Comparison of ENCODE assay signal across 1 cellular context in genomic region chr2:217929757-217930707, GRCh38.
TF ChIP-seq lines count a peak whose summit lies in the region.

No MANE protein-coding gene starts in this region.

TF ChIP-seq in HepG2, 621 proteins besides CTCF, POLR2A, EP300 and RAD21 (continues in another document):
- TF ChIP-seq NRL (CRISPR knock-in tag; IDR thresholded peaks at IDR 0.05; ENCODE audit: borderline replicate concordance) (no peak; the same call in 1 of the 2 replicates), ZNF121 (CRISPR knock-in tag; IDR thresholded peaks at IDR 0.05) (no peak), ZMYM3 (CRISPR knock-in tag; IDR thresholded peaks at IDR 0.05) (peak; percentile 87), PAF1 (CRISPR knock-in tag; IDR thresholded peaks at IDR 0.05) (no peak), MBD4 (IDR thresholded peaks at IDR 0.05; ENCODE audit: borderline replicate concordance, low read length) (no peak), ZNF891 (CRISPR knock-in tag; IDR thresholded peaks at IDR 0.05) (no peak), HNRNPL (IDR thresholded peaks at IDR 0.05; ENCODE audit: low read depth, low read length) (0 out of 2 replicates have a peak, but pooled peaks have one; percentile 57), USF2 (IDR thresholded peaks at IDR 0.05; ENCODE audit: low read depth, low read length) (no peak), USF2 (CRISPR knock-in tag; IDR thresholded peaks at IDR 0.05; ENCODE audit: borderline replicate concordance) (peak; percentile 41; the same call in 1 of the 2 replicates), ZNF879 (CRISPR knock-in tag; IDR thresholded peaks at IDR 0.05) (no peak), SNAPC2 (CRISPR knock-in tag; IDR thresholded peaks at IDR 0.05) (no peak), ZNF709 (CRISPR knock-in tag; IDR thresholded peaks at IDR 0.05) (no peak), SIN3A (IDR thresholded peaks at IDR 0.05; ENCODE audit: borderline replicate concordance, low read depth, low read length) (no peak), SIX1 (CRISPR knock-in tag; IDR thresholded peaks at IDR 0.05; ENCODE audit: borderline replicate concordance) (no peak), ZNF773 (CRISPR knock-in tag; IDR thresholded peaks at IDR 0.05; ENCODE audit: borderline replicate concordance) (no peak), ZNF629 (CRISPR knock-in tag; conservative IDR thresholded peaks at IDR 0.05) (peak; percentile 89), SMAD1 (CRISPR knock-in tag; IDR thresholded peaks at IDR 0.05; ENCODE audit: borderline replicate concordance, low read depth) (no peak), POGK (CRISPR knock-in tag; conservative IDR thresholded peaks at IDR 0.05) (no peak), E2F2 (CRISPR knock-in tag; IDR thresholded peaks at IDR 0.05; ENCODE audit: borderline replicate concordance) (no peak), ZNF543 (CRISPR knock-in tag; IDR thresholded peaks at IDR 0.05) (no peak), ZMYM2 (CRISPR knock-in tag; IDR thresholded peaks at IDR 0.05) (no peak), ZC3H13 (CRISPR knock-in tag; IDR thresholded peaks at IDR 0.05) (no peak), EEA1 (CRISPR knock-in tag; IDR thresholded peaks at IDR 0.05; ENCODE audit: borderline replicate concordance) (no peak), BATF2 (CRISPR knock-in tag; IDR thresholded peaks at IDR 0.05) (no peak), SAFB2 (CRISPR knock-in tag; IDR thresholded peaks at IDR 0.05; ENCODE audit: borderline replicate concordance, low read depth) (no peak)
- TF ChIP-seq, protein P1, sequence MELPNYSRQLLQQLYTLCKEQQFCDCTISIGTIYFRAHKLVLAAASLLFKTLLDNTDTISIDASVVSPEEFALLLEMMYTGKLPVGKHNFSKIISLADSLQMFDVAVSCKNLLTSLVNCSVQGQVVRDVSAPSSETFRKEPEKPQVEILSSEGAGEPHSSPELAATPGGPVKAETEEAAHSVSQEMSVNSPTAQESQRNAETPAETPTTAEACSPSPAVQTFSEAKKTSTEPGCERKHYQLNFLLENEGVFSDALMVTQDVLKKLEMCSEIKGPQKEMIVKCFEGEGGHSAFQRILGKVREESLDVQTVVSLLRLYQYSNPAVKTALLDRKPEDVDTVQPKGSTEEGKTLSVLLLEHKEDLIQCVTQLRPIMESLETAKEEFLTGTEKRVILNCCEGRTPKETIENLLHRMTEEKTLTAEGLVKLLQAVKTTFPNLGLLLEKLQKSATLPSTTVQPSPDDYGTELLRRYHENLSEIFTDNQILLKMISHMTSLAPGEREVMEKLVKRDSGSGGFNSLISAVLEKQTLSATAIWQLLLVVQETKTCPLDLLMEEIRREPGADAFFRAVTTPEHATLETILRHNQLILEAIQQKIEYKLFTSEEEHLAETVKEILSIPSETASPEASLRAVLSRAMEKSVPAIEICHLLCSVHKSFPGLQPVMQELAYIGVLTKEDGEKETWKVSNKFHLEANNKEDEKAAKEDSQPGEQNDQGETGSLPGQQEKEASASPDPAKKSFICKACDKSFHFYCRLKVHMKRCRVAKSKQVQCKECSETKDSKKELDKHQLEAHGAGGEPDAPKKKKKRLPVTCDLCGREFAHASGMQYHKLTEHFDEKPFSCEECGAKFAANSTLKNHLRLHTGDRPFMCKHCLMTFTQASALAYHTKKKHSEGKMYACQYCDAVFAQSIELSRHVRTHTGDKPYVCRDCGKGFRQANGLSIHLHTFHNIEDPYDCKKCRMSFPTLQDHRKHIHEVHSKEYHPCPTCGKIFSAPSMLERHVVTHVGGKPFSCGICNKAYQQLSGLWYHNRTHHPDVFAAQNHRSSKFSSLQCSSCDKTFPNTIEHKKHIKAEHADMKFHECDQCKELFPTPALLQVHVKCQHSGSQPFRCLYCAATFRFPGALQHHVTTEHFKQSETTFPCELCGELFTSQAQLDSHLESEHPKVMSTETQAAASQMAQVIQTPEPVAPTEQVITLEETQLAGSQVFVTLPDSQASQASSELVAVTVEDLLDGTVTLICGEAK (IDR thresholded peaks at IDR 0.05), result no peak
- TF ChIP-seq, protein P1 (CRISPR knock-in tag; IDR thresholded peaks at IDR 0.05), result 0 out of 2 replicates have a peak, but pooled peaks have one; percentile 33
- TF ChIP-seq, protein P2, sequence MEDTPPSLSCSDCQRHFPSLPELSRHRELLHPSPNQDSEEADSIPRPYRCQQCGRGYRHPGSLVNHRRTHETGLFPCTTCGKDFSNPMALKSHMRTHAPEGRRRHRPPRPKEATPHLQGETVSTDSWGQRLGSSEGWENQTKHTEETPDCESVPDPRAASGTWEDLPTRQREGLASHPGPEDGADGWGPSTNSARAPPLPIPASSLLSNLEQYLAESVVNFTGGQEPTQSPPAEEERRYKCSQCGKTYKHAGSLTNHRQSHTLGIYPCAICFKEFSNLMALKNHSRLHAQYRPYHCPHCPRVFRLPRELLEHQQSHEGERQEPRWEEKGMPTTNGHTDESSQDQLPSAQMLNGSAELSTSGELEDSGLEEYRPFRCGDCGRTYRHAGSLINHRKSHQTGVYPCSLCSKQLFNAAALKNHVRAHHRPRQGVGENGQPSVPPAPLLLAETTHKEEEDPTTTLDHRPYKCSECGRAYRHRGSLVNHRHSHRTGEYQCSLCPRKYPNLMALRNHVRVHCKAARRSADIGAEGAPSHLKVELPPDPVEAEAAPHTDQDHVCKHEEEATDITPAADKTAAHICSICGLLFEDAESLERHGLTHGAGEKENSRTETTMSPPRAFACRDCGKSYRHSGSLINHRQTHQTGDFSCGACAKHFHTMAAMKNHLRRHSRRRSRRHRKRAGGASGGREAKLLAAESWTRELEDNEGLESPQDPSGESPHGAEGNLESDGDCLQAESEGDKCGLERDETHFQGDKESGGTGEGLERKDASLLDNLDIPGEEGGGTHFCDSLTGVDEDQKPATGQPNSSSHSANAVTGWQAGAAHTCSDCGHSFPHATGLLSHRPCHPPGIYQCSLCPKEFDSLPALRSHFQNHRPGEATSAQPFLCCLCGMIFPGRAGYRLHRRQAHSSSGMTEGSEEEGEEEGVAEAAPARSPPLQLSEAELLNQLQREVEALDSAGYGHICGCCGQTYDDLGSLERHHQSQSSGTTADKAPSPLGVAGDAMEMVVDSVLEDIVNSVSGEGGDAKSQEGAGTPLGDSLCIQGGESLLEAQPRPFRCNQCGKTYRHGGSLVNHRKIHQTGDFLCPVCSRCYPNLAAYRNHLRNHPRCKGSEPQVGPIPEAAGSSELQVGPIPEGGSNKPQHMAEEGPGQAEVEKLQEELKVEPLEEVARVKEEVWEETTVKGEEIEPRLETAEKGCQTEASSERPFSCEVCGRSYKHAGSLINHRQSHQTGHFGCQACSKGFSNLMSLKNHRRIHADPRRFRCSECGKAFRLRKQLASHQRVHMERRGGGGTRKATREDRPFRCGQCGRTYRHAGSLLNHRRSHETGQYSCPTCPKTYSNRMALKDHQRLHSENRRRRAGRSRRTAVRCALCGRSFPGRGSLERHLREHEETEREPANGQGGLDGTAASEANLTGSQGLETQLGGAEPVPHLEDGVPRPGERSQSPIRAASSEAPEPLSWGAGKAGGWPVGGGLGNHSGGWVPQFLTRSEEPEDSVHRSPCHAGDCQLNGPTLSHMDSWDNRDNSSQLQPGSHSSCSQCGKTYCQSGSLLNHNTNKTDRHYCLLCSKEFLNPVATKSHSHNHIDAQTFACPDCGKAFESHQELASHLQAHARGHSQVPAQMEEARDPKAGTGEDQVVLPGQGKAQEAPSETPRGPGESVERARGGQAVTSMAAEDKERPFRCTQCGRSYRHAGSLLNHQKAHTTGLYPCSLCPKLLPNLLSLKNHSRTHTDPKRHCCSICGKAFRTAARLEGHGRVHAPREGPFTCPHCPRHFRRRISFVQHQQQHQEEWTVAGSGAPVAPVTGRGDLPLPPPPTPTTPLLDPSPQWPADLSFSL (CRISPR knock-in tag; IDR thresholded peaks at IDR 0.05), result peak; percentile 27; the same call in 1 of the 2 replicates
- TF ChIP-seq, protein P3, sequence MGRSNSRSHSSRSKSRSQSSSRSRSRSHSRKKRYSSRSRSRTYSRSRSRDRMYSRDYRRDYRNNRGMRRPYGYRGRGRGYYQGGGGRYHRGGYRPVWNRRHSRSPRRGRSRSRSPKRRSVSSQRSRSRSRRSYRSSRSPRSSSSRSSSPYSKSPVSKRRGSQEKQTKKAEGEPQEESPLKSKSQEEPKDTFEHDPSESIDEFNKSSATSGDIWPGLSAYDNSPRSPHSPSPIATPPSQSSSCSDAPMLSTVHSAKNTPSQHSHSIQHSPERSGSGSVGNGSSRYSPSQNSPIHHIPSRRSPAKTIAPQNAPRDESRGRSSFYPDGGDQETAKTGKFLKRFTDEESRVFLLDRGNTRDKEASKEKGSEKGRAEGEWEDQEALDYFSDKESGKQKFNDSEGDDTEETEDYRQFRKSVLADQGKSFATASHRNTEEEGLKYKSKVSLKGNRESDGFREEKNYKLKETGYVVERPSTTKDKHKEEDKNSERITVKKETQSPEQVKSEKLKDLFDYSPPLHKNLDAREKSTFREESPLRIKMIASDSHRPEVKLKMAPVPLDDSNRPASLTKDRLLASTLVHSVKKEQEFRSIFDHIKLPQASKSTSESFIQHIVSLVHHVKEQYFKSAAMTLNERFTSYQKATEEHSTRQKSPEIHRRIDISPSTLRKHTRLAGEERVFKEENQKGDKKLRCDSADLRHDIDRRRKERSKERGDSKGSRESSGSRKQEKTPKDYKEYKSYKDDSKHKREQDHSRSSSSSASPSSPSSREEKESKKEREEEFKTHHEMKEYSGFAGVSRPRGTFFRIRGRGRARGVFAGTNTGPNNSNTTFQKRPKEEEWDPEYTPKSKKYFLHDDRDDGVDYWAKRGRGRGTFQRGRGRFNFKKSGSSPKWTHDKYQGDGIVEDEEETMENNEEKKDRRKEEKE (IDR thresholded peaks at IDR 0.05), result no peak
- TF ChIP-seq, protein P4, sequence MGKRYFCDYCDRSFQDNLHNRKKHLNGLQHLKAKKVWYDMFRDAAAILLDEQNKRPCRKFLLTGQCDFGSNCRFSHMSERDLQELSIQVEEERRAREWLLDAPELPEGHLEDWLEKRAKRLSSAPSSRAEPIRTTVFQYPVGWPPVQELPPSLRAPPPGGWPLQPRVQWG (CRISPR knock-in tag; IDR thresholded peaks at IDR 0.05; ENCODE audit: borderline replicate concordance, low read depth), result no peak
